Comparison of ENCODE assay signal across 1 cellular context in the genomic region with DNA sequence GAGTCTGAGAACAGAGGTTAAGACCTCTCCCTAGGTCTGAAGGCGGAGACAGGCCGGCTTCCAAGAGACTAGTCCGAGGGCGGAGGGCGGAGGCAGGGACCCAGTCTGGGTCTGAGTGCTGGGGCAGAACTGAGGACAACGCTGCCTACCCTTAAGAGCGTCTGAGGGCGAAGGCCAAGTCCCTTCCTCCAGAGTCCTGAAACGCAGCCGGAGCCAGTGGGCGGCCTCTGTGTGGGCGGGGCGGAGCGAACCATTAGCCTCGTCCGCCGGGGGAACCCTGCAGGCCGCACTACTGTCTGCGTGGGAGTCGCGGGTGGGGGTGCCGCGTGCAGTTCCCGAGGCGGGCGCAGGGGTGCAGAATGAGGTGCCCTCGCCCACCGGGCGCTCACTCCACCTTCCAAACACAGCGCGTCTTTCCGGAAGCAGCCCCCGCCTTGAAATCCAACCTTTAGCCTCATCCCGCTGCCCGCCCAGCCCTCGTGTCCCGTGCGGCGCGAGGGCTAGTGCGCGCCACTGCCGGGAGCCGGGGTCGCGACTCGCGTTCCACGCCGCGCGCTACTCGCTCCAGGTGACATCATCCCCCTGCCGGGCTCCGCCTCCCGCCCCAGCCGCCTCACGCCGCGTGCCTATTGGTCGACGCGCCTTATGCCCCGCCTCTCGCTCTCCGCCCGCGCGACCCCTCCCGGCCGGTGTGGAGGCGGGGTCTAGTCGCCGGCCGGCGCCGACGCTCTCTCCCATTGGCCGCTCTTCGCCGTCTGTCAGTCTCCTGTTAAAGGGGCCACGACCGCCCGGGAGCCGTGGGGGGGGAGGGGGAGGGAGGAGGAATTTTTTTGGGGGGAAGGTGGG.
TF ChIP-seq lines count a peak whose summit lies in the region.

Gene C19orf73, minus strand, starts transcription at position 579 of the 846 bp plus-strand sequence. Its CDS starts 121 bp downstream, at position 458.

TF ChIP-seq in HEK293, 187 proteins besides CTCF, POLR2A, EP300 and RAD21 (continued from another document and continues in another):
- TF ChIP-seq ZNF18 (tag by site-specific recombination; IDR thresholded peaks at IDR 0.05) = no peak
- no peak for TF ChIP-seq ZNF585B (tag by site-specific recombination; IDR thresholded peaks at IDR 0.05)
- peak; percentile 93 for TF ChIP-seq PATZ1 (tag by site-specific recombination; IDR thresholded peaks at IDR 0.05)
- peak; percentile 87 for TF ChIP-seq ZNF2 (tag by site-specific recombination; IDR thresholded peaks at IDR 0.05)
- peak; percentile 94 for TF ChIP-seq SP7 (tag by site-specific recombination; IDR thresholded peaks at IDR 0.05)
- peak; percentile 85; the same call in 1 of the 2 replicates for TF ChIP-seq ZNF280D (tag by site-specific recombination; IDR thresholded peaks at IDR 0.05)
- TF ChIP-seq ZNF366 (tag by site-specific recombination; conservative IDR thresholded peaks at IDR 0.05) = 0 out of 2 replicates have a peak, but pooled peaks have one; percentile 38
- TF ChIP-seq ZSCAN23 (tag by site-specific recombination; IDR thresholded peaks at IDR 0.05) = no peak
- no peak for TF ChIP-seq ZNF596 (tag by site-specific recombination; IDR thresholded peaks at IDR 0.05)
- peak; percentile 41; the same call in 1 of the 2 replicates for TF ChIP-seq ZNF23 (tag by site-specific recombination; IDR thresholded peaks at IDR 0.05; ENCODE audit: borderline replicate concordance)
- TF ChIP-seq ZNF10 (tag by site-specific recombination; IDR thresholded peaks at IDR 0.05) = 0 out of 2 replicates have a peak, but pooled peaks have one; percentile 13
- TF ChIP-seq ZNF398 (tag by site-specific recombination; IDR thresholded peaks at IDR 0.05) = peak; percentile 57; the same call in 1 of the 2 replicates
- TF ChIP-seq, protein P1, sequence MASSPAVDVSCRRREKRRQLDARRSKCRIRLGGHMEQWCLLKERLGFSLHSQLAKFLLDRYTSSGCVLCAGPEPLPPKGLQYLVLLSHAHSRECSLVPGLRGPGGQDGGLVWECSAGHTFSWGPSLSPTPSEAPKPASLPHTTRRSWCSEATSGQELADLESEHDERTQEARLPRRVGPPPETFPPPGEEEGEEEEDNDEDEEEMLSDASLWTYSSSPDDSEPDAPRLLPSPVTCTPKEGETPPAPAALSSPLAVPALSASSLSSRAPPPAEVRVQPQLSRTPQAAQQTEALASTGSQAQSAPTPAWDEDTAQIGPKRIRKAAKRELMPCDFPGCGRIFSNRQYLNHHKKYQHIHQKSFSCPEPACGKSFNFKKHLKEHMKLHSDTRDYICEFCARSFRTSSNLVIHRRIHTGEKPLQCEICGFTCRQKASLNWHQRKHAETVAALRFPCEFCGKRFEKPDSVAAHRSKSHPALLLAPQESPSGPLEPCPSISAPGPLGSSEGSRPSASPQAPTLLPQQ (tag by site-specific recombination; IDR thresholded peaks at IDR 0.05) = peak; percentile 98
- peak; percentile 69; the same call in 1 of the 2 replicates for TF ChIP-seq REPIN1 (tag by site-specific recombination; IDR thresholded peaks at IDR 0.05; ENCODE audit: low read depth)
- TF ChIP-seq OSR2 (tag by site-specific recombination; IDR thresholded peaks at IDR 0.05) = peak; percentile 54
- peak; percentile 88; the same call in 1 of the 2 replicates for TF ChIP-seq BCL11B (tag by site-specific recombination; IDR thresholded peaks at IDR 0.05; ENCODE audit: low read depth)
- TF ChIP-seq, protein P2, sequence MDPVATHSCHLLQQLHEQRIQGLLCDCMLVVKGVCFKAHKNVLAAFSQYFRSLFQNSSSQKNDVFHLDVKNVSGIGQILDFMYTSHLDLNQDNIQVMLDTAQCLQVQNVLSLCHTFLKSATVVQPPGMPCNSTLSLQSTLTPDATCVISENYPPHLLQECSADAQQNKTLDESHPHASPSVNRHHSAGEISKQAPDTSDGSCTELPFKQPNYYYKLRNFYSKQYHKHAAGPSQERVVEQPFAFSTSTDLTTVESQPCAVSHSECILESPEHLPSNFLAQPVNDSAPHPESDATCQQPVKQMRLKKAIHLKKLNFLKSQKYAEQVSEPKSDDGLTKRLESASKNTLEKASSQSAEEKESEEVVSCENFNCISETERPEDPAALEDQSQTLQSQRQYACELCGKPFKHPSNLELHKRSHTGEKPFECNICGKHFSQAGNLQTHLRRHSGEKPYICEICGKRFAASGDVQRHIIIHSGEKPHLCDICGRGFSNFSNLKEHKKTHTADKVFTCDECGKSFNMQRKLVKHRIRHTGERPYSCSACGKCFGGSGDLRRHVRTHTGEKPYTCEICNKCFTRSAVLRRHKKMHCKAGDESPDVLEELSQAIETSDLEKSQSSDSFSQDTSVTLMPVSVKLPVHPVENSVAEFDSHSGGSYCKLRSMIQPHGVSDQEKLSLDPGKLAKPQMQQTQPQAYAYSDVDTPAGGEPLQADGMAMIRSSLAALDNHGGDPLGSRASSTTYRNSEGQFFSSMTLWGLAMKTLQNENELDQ (tag by site-specific recombination; IDR thresholded peaks at IDR 0.05; ENCODE audit: low read depth) = no peak
- no peak for TF ChIP-seq ZNF548 (tag by site-specific recombination; IDR thresholded peaks at IDR 0.05)
- 0 out of 2 replicates have a peak, but pooled peaks have one; percentile 55 for TF ChIP-seq ZSCAN18 (tag by site-specific recombination; IDR thresholded peaks at IDR 0.05)
- peak; percentile 59; the same call in 1 of the 2 replicates for TF ChIP-seq PRDM4 (tag by site-specific recombination; IDR thresholded peaks at IDR 0.05)
- TF ChIP-seq ZNF785 (tag by site-specific recombination; IDR thresholded peaks at IDR 0.05) = peak; percentile 99
- peak; percentile 88 for TF ChIP-seq ZNF843 (tag by site-specific recombination; IDR thresholded peaks at IDR 0.05)
- TF ChIP-seq ZFHX2 (tag by site-specific recombination; conservative IDR thresholded peaks at IDR 0.05) = peak; percentile 100
- TF ChIP-seq ZFP69B (tag by site-specific recombination; IDR thresholded peaks at IDR 0.05) = peak; percentile 89
- TF ChIP-seq KLF7 (tag by site-specific recombination; IDR thresholded peaks at IDR 0.05; ENCODE audit: borderline replicate concordance) = peak; percentile 88; the same call in 1 of the 2 replicates
- peak; percentile 89; the same call in 1 of the 2 replicates for TF ChIP-seq ZNF169 (tag by site-specific recombination; IDR thresholded peaks at IDR 0.05)
- peak; percentile 92 for TF ChIP-seq ZNF501 (tag by site-specific recombination; IDR thresholded peaks at IDR 0.05)
- no peak for TF ChIP-seq ZNF555 (tag by site-specific recombination; conservative IDR thresholded peaks at IDR 0.05)
- TF ChIP-seq ZBTB11 (tag by site-specific recombination; conservative IDR thresholded peaks at IDR 0.05; ENCODE audit: low read depth) = peak; percentile 37; the same call in 1 of the 2 replicates
